16 cellular contexts compared by ENCODE assay signal in genomic region chr4:16437836-16438235, GRCh38.
A peak's percentile ranks its signal among the peaks of the same experiment; 100 is the strongest.
DNase-seq lines count a peak whose midpoint lies in the region; ATAC-seq, FAIRE-seq and TF ChIP-seq lines count a peak whose summit lies in the region.
"Had no signal": no experiment of that assay in that cellular context is flagged by ENCODE, and none has a peak within 500 bp of the region (broad histone marks: within the 10 kb centered on the region; RNA-seq: fewer than 3 reads in every experiment).

No MANE protein-coding gene starts in this region.

- H3K4me1 Mint-ChIP-seq in WTC11, result peaks cover 6% of the 10 kb centered on the region

- no peaks in the 10 kb centered on the region for H4K20me1 ChIP-seq in osteoblast (ENCODE audit: insufficient read depth, low read length)

- TF ChIP-seq CTCF in RWPE2 (IDR thresholded peaks at IDR 0.05; ENCODE audit: poor library complexity, severe bottlenecking) (no peak), esophagus muscularis mucosa (IDR thresholded peaks at IDR 0.05) (no peak), osteoblast (IDR thresholded peaks at IDR 0.05; ENCODE audit: extremely low read depth, low read depth, low read length) (no peak), pancreas (IDR thresholded peaks at IDR 0.05) (no peak), WTC11 (IDR thresholded peaks at IDR 0.05) (no peak)

- peaks cover 3% of the 10 kb centered on the region for H3K4me1 ChIP-seq in RWPE2 (ENCODE audit: insufficient read depth, poor library complexity, severe bottlenecking)
- H3K4me1 ChIP-seq in esophagus muscularis mucosa, result no peaks in the 10 kb centered on the region
- H3K4me1 ChIP-seq in osteoblast (ENCODE audit: insufficient read depth, low read length), result peaks cover 20% of the 10 kb centered on the region
- no peaks in the 10 kb centered on the region for H3K4me1 ChIP-seq in pancreas

- H3K79me2 ChIP-seq in osteoblast (ENCODE audit: insufficient read depth, low read length), result no peaks in the 10 kb centered on the region

- no peak for TF ChIP-seq EP300 in esophagus muscularis mucosa (IDR thresholded peaks at IDR 0.05)

- ATAC-seq in RWPE2 (ENCODE audit: low read depth) (peak; percentile 53; the same call in 1 of the 3 replicates), pancreas (no peak), WTC11 (no peak)
- ATAC-seq: HepG2 had no signal

- H3K4me3 ChIP-seq in RWPE2 (ENCODE audit: severe bottlenecking) (no peak overlapping the region), esophagus muscularis mucosa (no peak overlapping the region), osteoblast (ENCODE audit: insufficient read depth, low read length) (no peak overlapping the region), pancreas (no peak overlapping the region)
- H3K4me3 ChIP-seq: MG63 had no signal

- H3K27ac ChIP-seq in RWPE2 (ENCODE audit: poor library complexity, severe bottlenecking), result no peak overlapping the region
- no peak overlapping the region for H3K27ac ChIP-seq in esophagus muscularis mucosa (replicated peaks in 1 of 4)
- H3K27ac ChIP-seq in osteoblast (ENCODE audit: low read depth, low read length), result no peak overlapping the region
- H3K27ac ChIP-seq in pancreas, result no peak overlapping the region
- H3K27ac ChIP-seq: C4-2B had no signal

- no peak overlapping the region for H2AFZ ChIP-seq in osteoblast (ENCODE audit: low read length)

- H3K27ac Mint-ChIP-seq in WTC11, result no peak overlapping the region

- H3K36me3 ChIP-seq in RWPE2 (ENCODE audit: low read depth), result no peaks in the 10 kb centered on the region
- H3K36me3 ChIP-seq in esophagus muscularis mucosa, result no peaks in the 10 kb centered on the region
- no peaks in the 10 kb centered on the region for H3K36me3 ChIP-seq in osteoblast (ENCODE audit: insufficient read depth, low read length)
- no peaks in the 10 kb centered on the region for H3K36me3 ChIP-seq in pancreas
- H3K36me3 ChIP-seq: MG63 had no signal

- no peaks in the 10 kb centered on the region for H3K27me3 ChIP-seq in RWPE2 (ENCODE audit: insufficient read depth, poor library complexity, severe bottlenecking)
- no peaks in the 10 kb centered on the region for H3K27me3 ChIP-seq in esophagus muscularis mucosa
- peaks cover 13% of the 10 kb centered on the region for H3K27me3 ChIP-seq in osteoblast (ENCODE audit: insufficient read depth, low read length)
- no peaks in the 10 kb centered on the region for H3K27me3 ChIP-seq in pancreas
- H3K27me3 ChIP-seq: MG63 had no signal

- peak; percentile 33 for DNase-seq in GM03348 (ENCODE audit: low spot score)
- no peak for DNase-seq in RWPE2 (ENCODE audit: low spot score)
- peak; percentile 77 for DNase-seq in esophagus muscularis mucosa (ENCODE audit: extremely low spot score)
- no peak for DNase-seq in osteoblast (ENCODE audit: insufficient read length, low spot score, missing footprints)
- DNase-seq in NCI-H2107 treated with DMSO at 0.1 percent for 48 hours (lab: John Stamatoyannopoulos, UW; ENCODE audit: unreplicated experiment), result no peak
- no peak for DNase-seq in pancreas
- DNase-seq in WTC11 (ENCODE audit: low spot score), result no peak
- no peak for DNase-seq in NCI-H1417 treated with DMSO at 0.1 percent for 48 hours (lab: John Stamatoyannopoulos, UW)
- DNase-seq: DMS 273 treated with DMSO at 0.1 percent for 48 hours, H7, MG63, NCI-H1092, NCI-H2081 treated with DMSO at 0.1 percent for 48 hours, NCI-H524 had no signal

- CTCF ChIA-PET in WTC11 (lab: Charles Lee), result interaction anchor here (1.0 kb wide), 1 partner anchor 145 kb away, joined by 3 read pairs; no protein-coding TSS in a partner anchor

- TF ChIP-seq POLR2A in esophagus muscularis mucosa (IDR thresholded peaks at IDR 0.05; ENCODE audit: low read depth), result no peak

- peak overlapping the region; percentile 44 for H3K4me2 ChIP-seq in osteoblast (ENCODE audit: insufficient read depth, low read length)

- no peak for FAIRE-seq in pancreas (lab: Jason Lieb, UNC)
- FAIRE-seq: HepG2 had no signal

- H3K9me3 Mint-ChIP-seq in WTC11, result peaks cover 15% of the 10 kb centered on the region

- intact Hi-C loops in esophagus muscularis mucosa (cut with DNase I) (no loop called here), pancreas (cut with DNase I) (loop anchor here in 1 of 3 donors (5.0 kb wide), 1 partner anchor 146 kb away; no protein-coding TSS in a partner anchor)

- POLR2A ChIA-PET in WTC11 (lab: Charles Lee), result no interaction called here

- 89% methylated on average over 2 of the region's 2 CpGs for WGBS in esophagus muscularis mucosa
- 63 to 70% methylated on average over 2 of the region's 2 CpGs for WGBS in pancreas, 2 donors

- H3K27me3 Mint-ChIP-seq in WTC11 (ENCODE audit: low read depth), result peaks cover 19% of the 10 kb centered on the region

- no peak overlapping the region for H3K4me3 Mint-ChIP-seq in WTC11

- peaks cover 3% of the 10 kb centered on the region; the same call in 1 of the 2 replicates for H3K36me3 Mint-ChIP-seq in WTC11

- H3K9me3 ChIP-seq in RWPE2 (ENCODE audit: severe bottlenecking), result no peaks in the 10 kb centered on the region
- H3K9me3 ChIP-seq in esophagus muscularis mucosa, result peaks cover 0 to 15% (median 10%) of the 10 kb centered on the region in 4 donors
- peaks cover 6% of the 10 kb centered on the region for H3K9me3 ChIP-seq in osteoblast (ENCODE audit: low read depth, low read length)
- no peaks in the 10 kb centered on the region for H3K9me3 ChIP-seq in pancreas

TF ChIP-seq in WTC11, 78 proteins besides CTCF, POLR2A, EP300 and RAD21:
- no peak for TF ChIP-seq RELA (CRISPR knock-in tag; IDR thresholded peaks at IDR 0.05; ENCODE audit: borderline replicate concordance)
- TF ChIP-seq ZNF416 (CRISPR knock-in tag; IDR thresholded peaks at IDR 0.05), result no peak
- TF ChIP-seq GTF2I (CRISPR knock-in tag; conservative IDR thresholded peaks at IDR 0.05), result no peak
- TF ChIP-seq IRF2 (CRISPR knock-in tag; IDR thresholded peaks at IDR 0.05; ENCODE audit: borderline replicate concordance, low read depth), result no peak
- no peak for TF ChIP-seq MYBL2 (CRISPR knock-in tag; IDR thresholded peaks at IDR 0.05)
- TF ChIP-seq ZNF263 (CRISPR knock-in tag; IDR thresholded peaks at IDR 0.05; ENCODE audit: low read depth), result no peak
- TF ChIP-seq USF1 (CRISPR knock-in tag; IDR thresholded peaks at IDR 0.05), result no peak
- no peak for TF ChIP-seq ATF1 (CRISPR knock-in tag; IDR thresholded peaks at IDR 0.05)
- TF ChIP-seq IRF1 (CRISPR knock-in tag; IDR thresholded peaks at IDR 0.05), result no peak
- no peak for TF ChIP-seq GRHL2 (CRISPR knock-in tag; IDR thresholded peaks at IDR 0.05; ENCODE audit: insufficient replicate concordance, severe bottlenecking)
- no peak for TF ChIP-seq CDX4 (CRISPR knock-in tag; IDR thresholded peaks at IDR 0.05; ENCODE audit: borderline replicate concordance)
- no peak for TF ChIP-seq E2F1 (CRISPR knock-in tag; IDR thresholded peaks at IDR 0.05)
- TF ChIP-seq ERG (CRISPR knock-in tag; IDR thresholded peaks at IDR 0.05), result no peak
- TF ChIP-seq MAX (CRISPR knock-in tag; IDR thresholded peaks at IDR 0.05), result no peak

Comparison
In these comparisons a context has a peak if more than half of its experiments do, and no peak if none do; other contexts are left out.
1. DNase-seq: peak in GM03348 (single experiment) and esophagus muscularis mucosa (single experiment); none in RWPE2 (single experiment), osteoblast (single experiment), NCI-H2107 treated with DMSO at 0.1 percent for 48 hours (single experiment), pancreas (0 of 6), WTC11 (single experiment) and NCI-H1417 treated with DMSO at 0.1 percent for 48 hours (single experiment).